Comparison of ENCODE assay signal across 21 cellular contexts in the genomic region with DNA sequence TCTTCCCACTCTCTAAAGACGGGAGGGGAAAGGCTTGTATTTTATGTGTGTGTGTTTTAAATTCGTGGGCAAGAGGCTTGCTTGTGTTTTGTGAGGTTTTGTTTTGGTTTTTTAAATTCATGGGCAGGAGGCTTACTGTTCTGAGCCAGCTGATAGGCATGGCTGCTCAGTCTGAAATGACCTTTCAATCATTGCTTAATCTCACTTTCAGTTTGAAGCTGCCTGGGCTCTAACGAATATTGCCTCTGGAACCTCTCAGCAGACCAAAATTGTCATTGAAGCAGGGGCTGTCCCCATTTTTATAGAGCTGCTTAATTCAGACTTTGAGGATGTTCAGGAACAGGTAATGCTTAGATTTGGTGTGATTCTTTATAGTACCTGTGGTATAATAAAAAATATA. TPM values are rescaled to one million over a fixed set of nuclear protein-coding genes. Genes with fewer than 3 reads are reported as not detected.
A peak's percentile ranks its signal among the peaks of the same experiment; 100 is the strongest.
DNase-seq lines count a peak whose midpoint lies in the region; ATAC-seq and TF ChIP-seq lines count a peak whose summit lies in the region.
"Had no signal": no experiment of that assay in that cellular context is flagged by ENCODE, and none has a peak within 500 bp of the region (broad histone marks: within the 10 kb centered on the region; RNA-seq: fewer than 3 reads in every experiment).

No MANE protein-coding gene starts in this region.

- no peaks in the 10 kb centered on the region for H4K20me1 ChIP-seq in OCI-LY3 (ENCODE audit: insufficient read depth, low read length)

- ATAC-seq in left lobe of liver: peak; percentile 96
- ATAC-seq: gastrocnemius medialis had no signal

- H3K4me1 ChIP-seq in OCI-LY3 (ENCODE audit: low read length): peaks cover 25% of the 10 kb centered on the region
- H3K4me1 ChIP-seq: gastrocnemius medialis had no signal

- peak overlapping the region; percentile 12; the same call in 1 of the 2 replicates for H3K4me2 ChIP-seq in OCI-LY3 (ENCODE audit: low read length)

- TF ChIP-seq CTCF in GM10266 (IDR thresholded peaks at IDR 0.05; ENCODE audit: control insufficient read depth, insufficient read depth, low read depth, missing control alignments) (no peak), GM13977 (IDR thresholded peaks at IDR 0.05; ENCODE audit: extremely low read depth, insufficient read depth, missing control alignments) (no peak), OCI-LY3 (IDR thresholded peaks at IDR 0.05; ENCODE audit: low read depth, low read length) (no peak)

- no peak overlapping the region for H2AFZ ChIP-seq in OCI-LY3 (ENCODE audit: low read depth, low read length)

- peaks cover 45% of the 10 kb centered on the region for H3K36me3 ChIP-seq in OCI-LY3 (replicated peaks; ENCODE audit: low read depth, low read length)

- no peak overlapping the region for H3K9ac ChIP-seq in OCI-LY3 (ENCODE audit: low read length)

- H3K27me3 ChIP-seq in OCI-LY3 (ENCODE audit: low read depth, low read length): no peaks in the 10 kb centered on the region
- H3K27me3 ChIP-seq: gastrocnemius medialis had no signal

- H3K27ac ChIP-seq in OCI-LY3 (ENCODE audit: low read length): no peak overlapping the region
- H3K27ac ChIP-seq: gastrocnemius medialis, RWPE1 had no signal

- H3K4me3 ChIP-seq in OCI-LY3 (ENCODE audit: low read length): no peak overlapping the region
- H3K4me3 ChIP-seq: gastrocnemius medialis had no signal

- H3K9me3 ChIP-seq in OCI-LY3 (ENCODE audit: insufficient read depth, low read length): no peaks in the 10 kb centered on the region
- H3K9me3 ChIP-seq: gastrocnemius medialis had no signal

- H3K79me2 ChIP-seq in OCI-LY3 (ENCODE audit: low read length): no peaks in the 10 kb centered on the region

- in situ Hi-C loops in GM13977 (cut with MboI; ENCODE audit: low pct_unique_long_range_greater_than_20kb, low sequenced_read_pairs, unreplicated experiment): no loop called here

- peak; percentile 36 for DNase-seq in GM10266 (ENCODE audit: extremely low spot score)
- peak; percentile 68 for DNase-seq in GM13977 (ENCODE audit: low spot score)
- DNase-seq in left lobe of liver (ENCODE audit: low spot score): no peak
- no peak for DNase-seq in stimulated activated CD4-positive, alpha-beta T cell treated with anti-CD3 and anti-CD28 coated beads, Interleukin-12 subunit alpha, Interleukin-12 subunit beta, amount 100 ng/mL, for 4 hours
- no peak for DNase-seq in HT-29 (ENCODE audit: low spot score)
- DNase-seq in Ammon's horn (ENCODE audit: low spot score): no peak
- DNase-seq: activated effector memory CD4-positive, alpha-beta T cell treated with Interleukin-2 at 50 U/mL for 16 hours; dermis blood vessel endothelial cell; gastrocnemius medialis; Karpas-422; mammary epithelial cell; NCI-H1436; NCI-H446 treated with DMSO at 0.1 percent for 48 hours; stimulated activated CD4-positive, alpha-beta T cell treated with anti-CD3 and anti-CD28 coated beads, Interleukin-2, amount 100 ng/mL, for 48 hours had no signal

RNA-seq across cellular contexts. Expression of gene TXLNA, which starts 20.3 kb away (rescaled TPM):
- 31.1 TPM for total RNA-seq in left lobe of liver
- total RNA-seq in HT-29 (2014; rRNA removed; shearing (Covaris generic)): 48.6 and 54.8 TPM in 2 replicates

RNA-seq across cellular contexts. Expression of gene CCDC28B, which starts 41.2 kb away (rescaled TPM):
- 1.6 TPM for total RNA-seq in left lobe of liver
- total RNA-seq in HT-29 (2014; rRNA removed; shearing (Covaris generic)): 9.5 and 12.3 TPM in 2 replicates

RNA-seq across cellular contexts. Expression of gene IQCC, which starts 46.3 kb away (rescaled TPM):
- 0.53 TPM for total RNA-seq in left lobe of liver
- 4.8 and 9.1 TPM in 2 replicates for total RNA-seq in HT-29 (2014; rRNA removed; shearing (Covaris generic))

RNA-seq across cellular contexts. Expression of gene DCDC2B, which starts 49.7 kb away (rescaled TPM):
- not detected for total RNA-seq in left lobe of liver
- total RNA-seq in HT-29 (2014; rRNA removed; shearing (Covaris generic)): not detected in 2 replicates
- total RNA-seq: Daoy, dermis blood vessel endothelial cell, gastrocnemius medialis, mammary epithelial cell, mucosa of gallbladder, osteocyte, temporal lobe, urinary bladder had no signal

RNA-seq across cellular contexts. Expression of gene KPNA6, which starts 51.3 kb away (rescaled TPM):
- 32.2 TPM for total RNA-seq in left lobe of liver
- total RNA-seq in HT-29 (2014; rRNA removed; shearing (Covaris generic)): 22.9 and 25.4 TPM in 2 replicates

Comparison
In these comparisons a context has a peak if more than half of its experiments do, and no peak if none do; other contexts are left out.
1. DNase-seq: peak in GM10266 (single experiment) and GM13977 (single experiment); none in left lobe of liver (single experiment), stimulated activated CD4-positive, alpha-beta T cell treated with anti-CD3 and anti-CD28 coated beads, Interleukin-12 subunit alpha, Interleukin-12 subunit beta, amount 100 ng/mL, for 4 hours (single experiment), HT-29 (single experiment) and Ammon's horn (single experiment).